In the genomic region with DNA sequence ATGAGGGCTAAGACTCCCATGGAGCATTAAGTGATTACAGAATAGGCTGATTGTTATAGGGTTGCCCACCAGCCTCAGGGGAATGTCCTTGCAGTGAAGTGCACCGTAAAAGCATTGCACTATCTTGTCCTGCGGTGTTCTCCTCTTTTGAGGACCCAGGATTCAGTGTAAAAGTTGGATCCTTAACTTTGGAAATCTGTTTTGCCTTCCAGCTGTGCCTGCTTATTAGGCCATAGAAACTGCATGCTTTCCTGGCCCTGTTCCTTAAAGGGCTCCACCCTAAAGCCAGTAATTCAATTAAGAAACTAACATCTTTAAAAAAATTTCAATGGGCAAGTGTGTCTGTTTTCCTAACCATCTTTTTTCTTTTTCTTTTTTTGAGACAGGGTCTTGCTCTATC, we compare ENCODE assay signal across 39 cellular contexts.
"Had no signal": no experiment of that assay in that cellular context is flagged by ENCODE, and none has a peak within 500 bp of the region (broad histone marks: within the 10 kb centered on the region; RNA-seq: fewer than 3 reads in every experiment).

No MANE protein-coding gene starts in this region.

- H3K36me3 ChIP-seq: adrenal gland, ascending aorta, brain microvascular endothelial cell, breast epithelium, cardiac muscle cell had no signal

- H3K4me3 Mint-ChIP-seq: activated naive CD4-positive, alpha-beta T cell treated with anti-CD3 and anti-CD28 coated beads for 36 hours; activated naive CD4-positive, alpha-beta T cell treated with anti-CD3 and anti-CD28 coated beads, Interleukin-2, amount 10 ng/mL, durations not matched to agents 7 days and 5 days; activated naive CD4-positive, alpha-beta T cell treated with anti-CD3 and anti-CD28 coated beads, Interleukin-2, amount 50 U/mL, for 24 hours; activated naive CD8-positive, alpha-beta T cell; activated naive CD8-positive, alpha-beta T cell treated with anti-CD3 and anti-CD28 coated beads for 36 hours; activated naive CD8-positive, alpha-beta T cell treated with anti-CD3 and anti-CD28 coated beads, Interleukin-2, amount 10 ng/mL, durations not matched to agents 7 days and 5 days; activated T-cell treated with anti-CD3 and anti-CD28 coated beads, Interleukin-2, amount 50 U/mL, for 24 hours; activated T-cell treated with anti-CD3 and anti-CD28 coated beads, Interleukin-2, amount 50 U/mL, for 4 hours; activated T-cell treated with anti-CD3 and anti-CD28 coated beads, Interleukin-2, amount 50 U/mL, for 72 hours; activated T-helper 1 cell treated with anti-CD3 and anti-CD28 coated beads, Interleukin-12 subunit alpha, Interleukin-12 subunit beta, Interleukin-2, Interleukin-4 antibody, amounts not matched to agents 30 ng/mL and 10 ng/mL and 1 ng/mL, durations not matched to agents 14 hours and 24 hours and 36 hours; activated T-helper 17 cell treated with anti-CD3 and anti-CD28 coated beads, Interleukin-2, amount 50 U/mL, for 72 hours; brain; central memory CD8-positive, alpha-beta T cell had no signal

- ATAC-seq: activated naive CD4-positive, alpha-beta T cell treated with anti-CD3 and anti-CD28 coated beads, Interleukin-2, amount 50 U/mL, for 72 hours; activated T-cell treated with anti-CD3 and anti-CD28 coated beads, Interleukin-2, amount 50 U/mL, for 4 hours; activated T-cell treated with anti-CD3 and anti-CD28 coated beads, Interleukin-2, amount 50 U/mL, for 72 hours; activated T-helper 17 cell treated with anti-CD3 and anti-CD28 coated beads, Interleukin-2, amount 50 U/mL, for 72 hours; body of pancreas had no signal

- H3K27me3 ChIP-seq: adrenal gland, ascending aorta, body of pancreas, brain microvascular endothelial cell, breast epithelium, cardiac muscle cell had no signal

- H3K4me1 ChIP-seq: adrenal gland, breast epithelium had no signal

- H3K36me3 Mint-ChIP-seq: activated naive CD4-positive, alpha-beta T cell treated with anti-CD3 and anti-CD28 coated beads, Interleukin-2, amount 10 ng/mL, durations not matched to agents 7 days and 5 days; activated naive CD4-positive, alpha-beta T cell treated with anti-CD3 and anti-CD28 coated beads, Interleukin-2, amount 50 U/mL, for 24 hours; activated naive CD8-positive, alpha-beta T cell; activated naive CD8-positive, alpha-beta T cell treated with anti-CD3 and anti-CD28 coated beads for 36 hours; activated naive CD8-positive, alpha-beta T cell treated with anti-CD3 and anti-CD28 coated beads, Interleukin-2, amount 10 ng/mL, durations not matched to agents 7 days and 5 days; brain had no signal

- H3K9me3 ChIP-seq: adrenal gland, ascending aorta, body of pancreas, breast epithelium had no signal

- H3K27me3 Mint-ChIP-seq: activated naive CD4-positive, alpha-beta T cell treated with anti-CD3 and anti-CD28 coated beads, Interleukin-2, amount 50 U/mL, for 24 hours; activated naive CD8-positive, alpha-beta T cell; activated naive CD8-positive, alpha-beta T cell treated with anti-CD3 and anti-CD28 coated beads for 36 hours; activated T-cell treated with anti-CD3 and anti-CD28 coated beads, Interleukin-2, amount 50 U/mL, for 24 hours; central memory CD8-positive, alpha-beta T cell had no signal

- DNase-seq: activated effector memory CD4-positive, alpha-beta T cell treated with anti-CD3 and anti-CD28 coated beads, Interleukin-2, amount 50 U/mL, for 16 hours; activated effector memory CD4-positive, alpha-beta T cell treated with Interleukin-2 at 50 U/mL for 16 hours; activated gamma-delta T cell; activated gamma-delta T cell treated with Interleukin-2 at 50 U/mL for 16 hours; activated naive CD4-positive, alpha-beta T cell; activated naive CD4-positive, alpha-beta T cell treated with anti-CD3 and anti-CD28 coated beads for 36 hours; activated naive CD4-positive, alpha-beta T cell treated with anti-CD3 and anti-CD28 coated beads, Interleukin-2, amount 10 ng/mL, durations not matched to agents 7 days and 5 days; activated naive CD4-positive, alpha-beta T cell treated with anti-CD3 and anti-CD28 coated beads, Interleukin-2, amount 50 U/mL, for 16 hours; activated naive CD4-positive, alpha-beta T cell treated with Interleukin-2 at 50 U/mL for 16 hours; activated naive CD8-positive, alpha-beta T cell treated with anti-CD3 and anti-CD28 coated beads for 36 hours; activated naive CD8-positive, alpha-beta T cell treated with anti-CD3 and anti-CD28 coated beads, Interleukin-2, amount 10 ng/mL, durations not matched to agents 7 days and 5 days; activated T-cell treated with anti-CD3 and anti-CD28 coated beads, Interleukin-2, amount 50 U/mL, for 1 hour; activated T-cell treated with anti-CD3 and anti-CD28 coated beads, Interleukin-2, amount 50 U/mL, for 24 hours; activated T-cell treated with anti-CD3 and anti-CD28 coated beads, Interleukin-2, amount 50 U/mL, for 4 hours; activated T-cell treated with anti-CD3 and anti-CD28 coated beads, Interleukin-2, amount 50 U/mL, for 48 hours; activated T-cell treated with anti-CD3 and anti-CD28 coated beads, Interleukin-2, amount 50 U/mL, for 72 hours; adrenal gland; amniotic stem cell; amygdala; anterior cingulate cortex; aorta; body of pancreas; brain microvascular endothelial cell; caudate nucleus; central memory CD4-positive, alpha-beta T cell; cerebellar nuclear complex had no signal

- FAIRE-seq: astrocyte, bronchial epithelial cell had no signal

- H3K9me3 Mint-ChIP-seq: activated naive CD4-positive, alpha-beta T cell treated with anti-CD3 and anti-CD28 coated beads, Interleukin-2, amount 50 U/mL, for 24 hours; activated naive CD4-positive, alpha-beta T cell treated with anti-CD3 and anti-CD28 coated beads, Interleukin-2, amount 50 U/mL, for 72 hours; activated T-cell treated with anti-CD3 and anti-CD28 coated beads, Interleukin-2, amount 50 U/mL, for 24 hours; activated T-cell treated with anti-CD3 and anti-CD28 coated beads, Interleukin-2, amount 50 U/mL, for 4 hours; activated T-cell treated with anti-CD3 and anti-CD28 coated beads, Interleukin-2, amount 50 U/mL, for 72 hours; activated T-helper 17 cell treated with anti-CD3 and anti-CD28 coated beads, Interleukin-2, amount 50 U/mL, for 72 hours; brain; central memory CD8-positive, alpha-beta T cell had no signal

- H3K27ac ChIP-seq: adrenal gland, ascending aorta, body of pancreas, brain microvascular endothelial cell, breast epithelium, cardiac muscle cell had no signal

- H3K4me3 ChIP-seq: adrenal gland, ascending aorta, body of pancreas, breast epithelium, cardiac muscle cell had no signal

- H3K27ac Mint-ChIP-seq: activated naive CD4-positive, alpha-beta T cell treated with anti-CD3 and anti-CD28 coated beads for 36 hours; activated naive CD4-positive, alpha-beta T cell treated with anti-CD3 and anti-CD28 coated beads, Interleukin-2, amount 10 ng/mL, durations not matched to agents 7 days and 5 days; activated naive CD4-positive, alpha-beta T cell treated with anti-CD3 and anti-CD28 coated beads, Interleukin-2, amount 50 U/mL, for 24 hours; activated naive CD4-positive, alpha-beta T cell treated with anti-CD3 and anti-CD28 coated beads, Interleukin-2, amount 50 U/mL, for 72 hours; activated naive CD8-positive, alpha-beta T cell; activated naive CD8-positive, alpha-beta T cell treated with anti-CD3 and anti-CD28 coated beads for 36 hours; activated naive CD8-positive, alpha-beta T cell treated with anti-CD3 and anti-CD28 coated beads, Interleukin-2, amount 10 ng/mL, durations not matched to agents 7 days and 5 days; activated T-cell treated with anti-CD3 and anti-CD28 coated beads, Interleukin-2, amount 50 U/mL, for 24 hours; activated T-cell treated with anti-CD3 and anti-CD28 coated beads, Interleukin-2, amount 50 U/mL, for 72 hours; activated T-helper 1 cell treated with anti-CD3 and anti-CD28 coated beads, Interleukin-12 subunit alpha, Interleukin-12 subunit beta, Interleukin-2, Interleukin-4 antibody, amounts not matched to agents 30 ng/mL and 10 ng/mL and 1 ng/mL, durations not matched to agents 14 hours and 24 hours and 36 hours; activated T-helper 17 cell treated with anti-CD3 and anti-CD28 coated beads, Interleukin-2, amount 50 U/mL, for 72 hours; activated T-helper 2 cell treated with anti-CD3 and anti-CD28 coated beads, Interferon-gamma antibody, Interleukin-2, Interleukin-4, amounts not matched to agents 10 μg/mL and 5 μg/mL and 100 μg/mL, durations not matched to agents 14 hours and 24 hours and 36 hours; brain had no signal
